In the genomic region with DNA sequence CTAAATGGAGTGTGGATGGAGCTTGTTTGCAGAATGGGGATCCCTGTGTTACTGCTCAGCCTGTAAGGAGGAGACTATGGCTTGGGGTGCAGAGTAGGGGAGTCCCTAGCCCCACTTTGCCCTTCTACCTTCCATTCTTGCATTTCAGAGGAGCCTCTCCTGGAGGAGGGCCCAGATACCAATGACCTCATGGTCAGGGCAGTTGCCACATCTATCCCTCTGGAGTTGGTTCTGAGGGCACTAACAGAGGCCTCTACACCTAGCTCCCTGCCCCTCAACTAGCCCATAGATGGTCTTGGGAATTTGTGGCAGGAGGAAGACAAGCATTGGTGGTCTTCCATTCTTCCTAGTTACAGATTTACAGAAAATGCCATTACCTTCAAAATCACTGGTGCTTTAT, we compare ENCODE assay signal across 35 cellular contexts. TPM values are rescaled to one million over a fixed set of nuclear protein-coding genes. Genes with fewer than 3 reads are reported as not detected.
"Had no signal": no experiment of that assay in that cellular context is flagged by ENCODE, and none has a peak within 500 bp of the region (broad histone marks: within the 10 kb centered on the region; RNA-seq: fewer than 3 reads in every experiment).

No MANE protein-coding gene starts in this region.

- H3K36me3 ChIP-seq: adrenal gland, gastrocnemius medialis, pancreas, right atrium auricular region, spleen, tibial nerve had no signal

- ATAC-seq: activated CD4-positive, alpha-beta T cell treated with anti-CD3 and anti-CD28 coated beads for 36 hours; activated CD8-positive, alpha-beta memory T cell treated with anti-CD3 and anti-CD28 coated beads, Interleukin-2, amount 10 ng/mL, durations not matched to agents 7 days and 5 days; activated CD8-positive, alpha-beta T cell treated with anti-CD3 and anti-CD28 coated beads, Interleukin-2, amount 10 ng/mL, durations not matched to agents 7 days and 5 days; effector memory CD8-positive, alpha-beta T cell; gastrocnemius medialis; left ventricle myocardium superior; mucosa of descending colon; pancreas; T-helper 17 cell had no signal

- H3K9me3 ChIP-seq: adrenal gland, gastrocnemius medialis, mucosa of descending colon, pancreas, right atrium auricular region, tibial nerve had no signal

- DNase-seq: activated B cell treated with CpG ODN at 0.5 μM for 24 hours; activated CD4-positive, alpha-beta T cell treated with anti-CD3 and anti-CD28 coated beads for 36 hours; activated CD8-positive, alpha-beta memory T cell treated with anti-CD3 and anti-CD28 coated beads, Interleukin-2, amount 10 ng/mL, durations not matched to agents 7 days and 5 days; activated CD8-positive, alpha-beta T cell treated with anti-CD3 and anti-CD28 coated beads, Interleukin-2, amount 10 ng/mL, durations not matched to agents 7 days and 5 days; activated naive CD4-positive, alpha-beta T cell treated with Interleukin-2 at 50 U/mL for 16 hours; activated naive CD8-positive, alpha-beta T cell treated with anti-CD3 and anti-CD28 coated beads for 36 hours; activated T-cell treated with anti-CD3 and anti-CD28 coated beads, Interleukin-2, amount 50 U/mL, for 48 hours; adrenal gland; aorta; cortex of kidney; effector memory CD8-positive, alpha-beta T cell; erythroblast; gastrocnemius medialis; glutamatergic neuron; islet precursor cell; left ventricle myocardium superior; pancreas; stimulated activated CD4-positive, alpha-beta T cell treated with anti-CD3 and anti-CD28 coated beads, Interleukin-2, amount 100 ng/mL, for 48 hours; stimulated activated naive CD4-positive, alpha-beta T cell treated with Interleukin-2 at 50 U/mL for 16 hours; T-helper 17 cell; T1000 had no signal

- FAIRE-seq: pancreas had no signal

- H3K4me3 Mint-ChIP-seq: activated B cell treated with CpG ODN at 0.5 μM for 24 hours; activated CD4-positive, alpha-beta T cell treated with anti-CD3 and anti-CD28 coated beads for 36 hours; activated CD8-positive, alpha-beta memory T cell treated with anti-CD3 and anti-CD28 coated beads, Interleukin-2, amount 10 ng/mL, durations not matched to agents 7 days and 5 days; activated CD8-positive, alpha-beta T cell treated with anti-CD3 and anti-CD28 coated beads, Interleukin-2, amount 10 ng/mL, durations not matched to agents 7 days and 5 days; activated naive CD8-positive, alpha-beta T cell treated with anti-CD3 and anti-CD28 coated beads for 36 hours; effector memory CD8-positive, alpha-beta T cell; T-helper 17 cell had no signal

- H3K4me3 ChIP-seq: adrenal gland, gastrocnemius medialis, mucosa of descending colon, pancreas, right atrium auricular region, spleen, tibial nerve had no signal

- H3K27ac ChIP-seq: adrenal gland, gastrocnemius medialis, pancreas, right atrium auricular region, spleen, tibial nerve had no signal

- H3K9me3 Mint-ChIP-seq: activated B cell treated with CpG ODN at 0.5 μM for 24 hours; activated naive CD8-positive, alpha-beta T cell treated with anti-CD3 and anti-CD28 coated beads for 36 hours; activated T-helper 2 cell treated with anti-CD3 and anti-CD28 coated beads, Interferon-gamma antibody, Interleukin-2, Interleukin-4, amounts not matched to agents 10 μg/mL and 5 μg/mL and 100 μg/mL, durations not matched to agents 14 hours and 24 hours and 36 hours; effector memory CD8-positive, alpha-beta T cell; nephron had no signal

- H3K36me3 Mint-ChIP-seq: activated naive CD8-positive, alpha-beta T cell treated with anti-CD3 and anti-CD28 coated beads for 36 hours had no signal

- H3K27ac Mint-ChIP-seq: activated B cell treated with CpG ODN at 0.5 μM for 24 hours; activated CD4-positive, alpha-beta T cell treated with anti-CD3 and anti-CD28 coated beads for 36 hours; activated CD8-positive, alpha-beta memory T cell treated with anti-CD3 and anti-CD28 coated beads, Interleukin-2, amount 10 ng/mL, durations not matched to agents 7 days and 5 days; activated CD8-positive, alpha-beta T cell treated with anti-CD3 and anti-CD28 coated beads, Interleukin-2, amount 10 ng/mL, durations not matched to agents 7 days and 5 days; activated naive CD8-positive, alpha-beta T cell treated with anti-CD3 and anti-CD28 coated beads for 36 hours; activated T-helper 2 cell treated with anti-CD3 and anti-CD28 coated beads, Interferon-gamma antibody, Interleukin-2, Interleukin-4, amounts not matched to agents 10 μg/mL and 5 μg/mL and 100 μg/mL, durations not matched to agents 14 hours and 24 hours and 36 hours; effector memory CD8-positive, alpha-beta T cell; nephron; T-helper 17 cell had no signal

RNA-seq across cellular contexts. Expression of a gene that starts 8.5 kb away (rescaled TPM):
- total RNA-seq: activated B cell treated with CpG ODN at 0.5 μM for 24 hours; activated CD4-positive, alpha-beta T cell treated with anti-CD3 and anti-CD28 coated beads for 36 hours; activated CD8-positive, alpha-beta memory T cell treated with anti-CD3 and anti-CD28 coated beads, Interleukin-2, amount 10 ng/mL, durations not matched to agents 7 days and 5 days; activated CD8-positive, alpha-beta T cell treated with anti-CD3 and anti-CD28 coated beads, Interleukin-2, amount 10 ng/mL, durations not matched to agents 7 days and 5 days; activated naive CD8-positive, alpha-beta T cell treated with anti-CD3 and anti-CD28 coated beads for 36 hours; activated T-helper 2 cell treated with anti-CD3 and anti-CD28 coated beads, Interferon-gamma antibody, Interleukin-2, Interleukin-4, amounts not matched to agents 10 μg/mL and 5 μg/mL and 100 μg/mL, durations not matched to agents 14 hours and 24 hours and 36 hours; adrenal gland; aorta; cardiac septum; chondrocyte; gastrocnemius medialis; left ventricle myocardium superior; lung microvascular endothelial cell; mesenteric fat pad; mucosa of descending colon; myocyte; pancreas; pulmonary artery endothelial cell; right atrium auricular region; spleen; T-helper 17 cell; temporal lobe; tibial nerve; urinary bladder had no signal
- polyA plus RNA-seq: adrenal gland, aorta, pancreas, spleen, urinary bladder had no signal
